Comparison of ENCODE assay signal across 11 cellular contexts in the genomic region with DNA sequence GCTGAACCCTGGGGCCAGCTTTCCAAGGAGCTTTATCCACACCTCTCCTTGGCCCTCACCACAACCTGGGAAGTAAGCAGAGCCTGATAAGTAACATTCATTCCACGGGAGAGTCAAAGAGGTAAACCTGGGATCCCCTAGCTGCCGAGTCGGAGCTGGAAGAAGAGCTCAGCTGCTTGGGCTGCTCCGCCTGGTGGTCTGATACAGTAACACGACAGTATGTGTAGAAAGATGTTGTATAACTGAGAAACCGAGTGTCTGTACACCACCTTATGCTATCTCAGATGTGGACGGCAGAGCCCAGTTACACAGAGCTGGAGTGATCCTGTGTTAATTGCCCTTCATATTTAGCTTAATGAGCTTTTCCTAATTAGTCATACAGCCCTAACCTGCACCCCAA.
DNase-seq lines count a peak whose midpoint lies in the region; ATAC-seq and TF ChIP-seq lines count a peak whose summit lies in the region.
"Had no signal": no experiment of that assay in that cellular context is flagged by ENCODE, and none has a peak within 500 bp of the region (broad histone marks: within the 10 kb centered on the region; RNA-seq: fewer than 3 reads in every experiment).

No MANE protein-coding gene starts in this region.

- peaks cover 57% of the 10 kb centered on the region for H3K27me3 Mint-ChIP-seq in WTC11 (ENCODE audit: low read depth)
- H3K27me3 Mint-ChIP-seq in neural progenitor cell (ENCODE audit: insufficient read depth, low read depth), result no peaks in the 10 kb centered on the region
- peaks cover 19% of the 10 kb centered on the region for H3K27me3 Mint-ChIP-seq in activated CD4-positive, alpha-beta T cell treated with anti-CD3 and anti-CD28 coated beads, Interleukin-2, amount 10 ng/mL, durations not matched to agents 24 days and 14 days
- H3K27me3 Mint-ChIP-seq: activated naive CD4-positive, alpha-beta T cell treated with anti-CD3 and anti-CD28 coated beads, Interleukin-2, amount 50 U/mL, for 24 hours had no signal

- H2AFZ ChIP-seq in neural progenitor cell (replicated peaks), result peak overlapping the region; percentile 32

- H3K4me3 Mint-ChIP-seq in WTC11, result no peak overlapping the region
- no peak overlapping the region for H3K4me3 Mint-ChIP-seq in neural progenitor cell
- no peak overlapping the region for H3K4me3 Mint-ChIP-seq in activated CD4-positive, alpha-beta T cell treated with anti-CD3 and anti-CD28 coated beads, Interleukin-2, amount 10 ng/mL, durations not matched to agents 24 days and 14 days
- H3K4me3 Mint-ChIP-seq: activated naive CD4-positive, alpha-beta T cell treated with anti-CD3 and anti-CD28 coated beads, Interleukin-2, amount 50 U/mL, for 24 hours had no signal

- H3K79me2 ChIP-seq in neural progenitor cell (ENCODE audit: low read depth), result no peaks in the 10 kb centered on the region

- no peaks in the 10 kb centered on the region for H4K20me1 ChIP-seq in neural progenitor cell (ENCODE audit: low read depth)

- H3K36me3 Mint-ChIP-seq in WTC11, result peaks cover 9% of the 10 kb centered on the region
- H3K36me3 Mint-ChIP-seq in neural progenitor cell, result no peaks in the 10 kb centered on the region
- no peaks in the 10 kb centered on the region for H3K36me3 Mint-ChIP-seq in activated CD4-positive, alpha-beta T cell treated with anti-CD3 and anti-CD28 coated beads, Interleukin-2, amount 10 ng/mL, durations not matched to agents 24 days and 14 days (ENCODE audit: low read depth)

- H3K4me1 Mint-ChIP-seq in WTC11 (no peaks in the 10 kb centered on the region), neural progenitor cell (no peaks in the 10 kb centered on the region)
- peaks cover 9% of the 10 kb centered on the region for H3K4me1 Mint-ChIP-seq in activated CD4-positive, alpha-beta T cell treated with anti-CD3 and anti-CD28 coated beads, Interleukin-2, amount 10 ng/mL, durations not matched to agents 24 days and 14 days

- no peak overlapping the region for H3K4me3 ChIP-seq in neural progenitor cell
- H3K4me3 ChIP-seq in sigmoid colon, result no peak overlapping the region

- no peaks in the 10 kb centered on the region for H3K36me3 ChIP-seq in neural progenitor cell
- no peaks in the 10 kb centered on the region for H3K36me3 ChIP-seq in sigmoid colon

- H3K9me3 ChIP-seq in neural progenitor cell (ENCODE audit: low read depth), result peaks cover 7% of the 10 kb centered on the region
- H3K9me3 ChIP-seq in sigmoid colon, result peaks cover 0 to 6% (median 0%) of the 10 kb centered on the region in 4 donors

- H3F3A ChIP-seq in neural progenitor cell (ENCODE audit: low read depth), result no peaks in the 10 kb centered on the region

- H3K27me3 ChIP-seq in neural progenitor cell, result peaks cover 27% of the 10 kb centered on the region
- H3K27me3 ChIP-seq in sigmoid colon, result peaks cover 0 to 7% (median 0%) of the 10 kb centered on the region in 3 donors

- POLR2A ChIA-PET in WTC11 (lab: Charles Lee), result no interaction called here

- no peak overlapping the region for H3K4me2 ChIP-seq in neural progenitor cell

- H3K9me3 Mint-ChIP-seq in WTC11 (peaks cover 37% of the 10 kb centered on the region), neural progenitor cell (peaks cover 10% of the 10 kb centered on the region)
- H3K9me3 Mint-ChIP-seq in activated CD4-positive, alpha-beta T cell treated with anti-CD3 and anti-CD28 coated beads, Interleukin-2, amount 10 ng/mL, durations not matched to agents 24 days and 14 days, result peaks cover 6% of the 10 kb centered on the region
- H3K9me3 Mint-ChIP-seq: activated naive CD4-positive, alpha-beta T cell treated with anti-CD3 and anti-CD28 coated beads, Interleukin-2, amount 50 U/mL, for 24 hours had no signal

- H3K27ac ChIP-seq in neural progenitor cell (no peak overlapping the region), sigmoid colon (no peak overlapping the region)

- TF ChIP-seq CTCF in WTC11 (IDR thresholded peaks at IDR 0.05) (peak; percentile 62; the same call in 1 of the 2 replicates), neural progenitor cell (IDR thresholded peaks at IDR 0.05) (peak; percentile 59), sigmoid colon (IDR thresholded peaks at IDR 0.05) (no peak)

- no peaks in the 10 kb centered on the region for H3K4me1 ChIP-seq in neural progenitor cell
- peaks cover 0 to 7% (median 0%) of the 10 kb centered on the region in 4 donors for H3K4me1 ChIP-seq in sigmoid colon

- no peak for TF ChIP-seq EP300 in sigmoid colon (IDR thresholded peaks at IDR 0.05)

- WGBS in sigmoid colon, 2 donors, result 84 to 89% methylated on average over 7 of the region's 7 CpGs

- no peak for TF ChIP-seq POLR2A in sigmoid colon (IDR thresholded peaks at IDR 0.05)

- DNase-seq in NCI-H1092 (lab: John Stamatoyannopoulos, UW) (peak; percentile 15), NCI-H1092 treated with DMSO at 0.1 percent for 48 hours (lab: John Stamatoyannopoulos, UW) (no peak), LoVo (ENCODE audit: low spot score) (peak; percentile 16), WTC11 (ENCODE audit: low spot score) (peak; percentile 54), neural progenitor cell (ENCODE audit: low spot score) (peak; percentile 67), sigmoid colon (no peak)
- DNase-seq in activated CD4-positive, alpha-beta T cell treated with anti-CD3 and anti-CD28 coated beads, Interleukin-2, amount 10 ng/mL, durations not matched to agents 24 days and 14 days, result no peak
- DNase-seq: NCI-H146, substantia nigra had no signal

- no peak overlapping the region for H3K27ac Mint-ChIP-seq in WTC11
- H3K27ac Mint-ChIP-seq in neural progenitor cell, result no peak overlapping the region
- no peak overlapping the region for H3K27ac Mint-ChIP-seq in activated CD4-positive, alpha-beta T cell treated with anti-CD3 and anti-CD28 coated beads, Interleukin-2, amount 10 ng/mL, durations not matched to agents 24 days and 14 days
- H3K27ac Mint-ChIP-seq: activated naive CD4-positive, alpha-beta T cell treated with anti-CD3 and anti-CD28 coated beads, Interleukin-2, amount 50 U/mL, for 24 hours had no signal

- CTCF ChIA-PET in WTC11 (lab: Charles Lee), result interaction anchor here (1.2 to 3.4 kb wide), 10 partner anchors 9 to 632 kb away, joined by 3 to 25 read pairs (median 10); no protein-coding TSS in a partner anchor

- intact Hi-C loops in activated CD4-positive, alpha-beta T cell treated with anti-CD3 and anti-CD28 coated beads, Interleukin-2, amount 10 ng/mL, durations not matched to agents 24 days and 14 days (cut with micrococcal nuclease), result no loop called here
- intact Hi-C loops in sigmoid colon (cut with DNase I), result no loop called here

- peak; percentile 81; the same call in 1 of the 2 replicates for ATAC-seq in WTC11
- ATAC-seq in HG02852 (IDR thresholded peaks at IDR 0.05; ENCODE audit: unreplicated experiment), result no peak

- H3K9ac ChIP-seq in neural progenitor cell, result no peak overlapping the region

TF ChIP-seq in WTC11, 78 proteins besides CTCF, POLR2A, EP300 and RAD21:
- TF ChIP-seq JAZF1 (CRISPR knock-in tag; IDR thresholded peaks at IDR 0.05), result no peak
- no peak for TF ChIP-seq ZBTB21 (CRISPR knock-in tag; IDR thresholded peaks at IDR 0.05; ENCODE audit: borderline replicate concordance)
- TF ChIP-seq ATF1 (CRISPR knock-in tag; IDR thresholded peaks at IDR 0.05), result no peak

Comparison
In these comparisons a context has a peak if more than half of its experiments do, and no peak if none do; other contexts are left out.
1. DNase-seq: peak in NCI-H1092 (single experiment), LoVo (single experiment), WTC11 (single experiment) and neural progenitor cell (single experiment); none in NCI-H1092 treated with DMSO at 0.1 percent for 48 hours (single experiment), activated CD4-positive, alpha-beta T cell treated with anti-CD3 and anti-CD28 coated beads, Interleukin-2, amount 10 ng/mL, durations not matched to agents 24 days and 14 days (single experiment) and sigmoid colon (single experiment).
2. CTCF ChIP-seq: peak in WTC11 (single experiment) and neural progenitor cell (single experiment); none in sigmoid colon (0 of 4).